In genomic region chr2:231038483-231039293, GRCh38 we compare ENCODE assay signal across 12 cellular contexts. TPM values are rescaled to one million over a fixed set of nuclear protein-coding genes. Genes with fewer than 3 reads are reported as not detected.
DNase-seq lines count a peak whose midpoint lies in the region; ATAC-seq and TF ChIP-seq lines count a peak whose summit lies in the region.
"Had no signal": no experiment of that assay in that cellular context is flagged by ENCODE, and none has a peak within 500 bp of the region (broad histone marks: within the 10 kb centered on the region; RNA-seq: fewer than 3 reads in every experiment).

No MANE protein-coding gene starts in this region.

- H4K8ac ChIP-seq in mesenchymal stem cell (ENCODE audit: low read length) = no peak overlapping the region

- peak overlapping the region; percentile 16 to 47 for H3K4me3 ChIP-seq in ascending aorta
- no peak overlapping the region for H3K4me3 ChIP-seq in mesenchymal stem cell (ENCODE audit: insufficient read depth in 1 of 2, low read depth in 1 of 2, low read length in 2 of 2)

- ATAC-seq in GM21515 (IDR thresholded peaks at IDR 0.05; ENCODE audit: unreplicated experiment) = no peak

- no peak overlapping the region for H2AK5ac ChIP-seq in mesenchymal stem cell (ENCODE audit: low read length, severe bottlenecking)

- H3K14ac ChIP-seq in mesenchymal stem cell (ENCODE audit: low read length in 2 of 2) = no peak overlapping the region

- peak overlapping the region; percentile 5 for H3K4me3 Mint-ChIP-seq in activated T-cell treated with anti-CD3 and anti-CD28 coated beads, Interleukin-2, amount 50 U/mL, for 24 hours

- no peak overlapping the region for H2BK120ac ChIP-seq in mesenchymal stem cell (ENCODE audit: low read depth, low read length)

- H3K36me3 ChIP-seq in ascending aorta (no peaks in the 10 kb centered on the region), mesenchymal stem cell (ENCODE audit: control insufficient read depth in 1 of 2, insufficient read depth in 2 of 2, low read depth in 1 of 2, low read length in 2 of 2) (peaks cover 0 to 2% of the 10 kb centered on the region in 2 experiments)
- H3K36me3 ChIP-seq: right atrium auricular region had no signal

- H3K4me1 ChIP-seq in ascending aorta (peaks cover 0 to 3% of the 10 kb centered on the region in 2 donors), mesenchymal stem cell (ENCODE audit: control insufficient read depth, insufficient read depth, low read depth, low read length) (peaks cover 16% of the 10 kb centered on the region)

- no peaks in the 10 kb centered on the region for H3K36me3 Mint-ChIP-seq in activated T-cell treated with anti-CD3 and anti-CD28 coated beads, Interleukin-2, amount 50 U/mL, for 24 hours (ENCODE audit: low read depth)

- H3K18ac ChIP-seq in mesenchymal stem cell (ENCODE audit: low read depth in 1 of 2, low read length in 2 of 2) = no peak overlapping the region

- peaks cover 65% of the 10 kb centered on the region for H3K27me3 Mint-ChIP-seq in activated T-cell treated with anti-CD3 and anti-CD28 coated beads, Interleukin-2, amount 50 U/mL, for 24 hours

- no peak for DNase-seq in activated T-cell treated with anti-CD3 and anti-CD28 coated beads, Interleukin-2, amount 50 U/mL, for 24 hours
- no peak for DNase-seq in activated T-cell treated with anti-CD3 and anti-CD28 coated beads, Interleukin-2, amount 50 U/mL, for 1 hour
- no peak for DNase-seq in ascending aorta (ENCODE audit: low spot score in 2 of 2)
- DNase-seq in mesenchymal stem cell = no peak
- peak; percentile 42 for DNase-seq in superior temporal gyrus (ENCODE audit: extremely low spot score)
- DNase-seq in HuH-7.5 (ENCODE audit: low spot score) = no peak
- no peak for DNase-seq in GOT3 (lab: John Stamatoyannopoulos, UW)
- DNase-seq: activated CD8-positive, alpha-beta memory T cell treated with anti-CD3 and anti-CD28 coated beads, Interleukin-2, amount 50 U/mL, for 48 hours; NCI-H446 had no signal

- H3K27me3 ChIP-seq in ascending aorta (peaks cover 3% of the 10 kb centered on the region), mesenchymal stem cell (ENCODE audit: control insufficient read depth in 1 of 2, insufficient read depth in 1 of 2, low read length in 2 of 2) (peaks cover 69 to 86% of the 10 kb centered on the region in 2 experiments)

- no peak for TF ChIP-seq CTCF in ascending aorta (IDR thresholded peaks at IDR 0.05)

- H3K4me2 ChIP-seq in mesenchymal stem cell (ENCODE audit: low read length, poor library complexity, severe bottlenecking) = peak overlapping the region; percentile 53

- H2BK5ac ChIP-seq in mesenchymal stem cell (ENCODE audit: low read depth, low read length, poor library complexity, severe bottlenecking) = no peak overlapping the region

- H3K4me1 Mint-ChIP-seq in activated T-cell treated with anti-CD3 and anti-CD28 coated beads, Interleukin-2, amount 50 U/mL, for 24 hours (ENCODE audit: low read depth) = peaks cover 2% of the 10 kb centered on the region

- H3K4ac ChIP-seq in mesenchymal stem cell (ENCODE audit: low read depth in 1 of 2, low read length in 2 of 2) = no peak overlapping the region

- no peak overlapping the region for H3K27ac Mint-ChIP-seq in activated T-cell treated with anti-CD3 and anti-CD28 coated beads, Interleukin-2, amount 50 U/mL, for 24 hours

- H3K79me1 ChIP-seq in mesenchymal stem cell (replicated peaks; ENCODE audit: low read length, poor library complexity, severe bottlenecking) = no peaks in the 10 kb centered on the region

- intact Hi-C loops in ascending aorta (cut with DNase I) = no loop called here

- H3K9me3 ChIP-seq in ascending aorta (no peaks in the 10 kb centered on the region), mesenchymal stem cell (ENCODE audit: control insufficient read depth, low read length) (no peaks in the 10 kb centered on the region)
- H3K9me3 ChIP-seq: right atrium auricular region had no signal

- no peak overlapping the region for H3K27ac ChIP-seq in ascending aorta
- no peak overlapping the region for H3K27ac ChIP-seq in mesenchymal stem cell (ENCODE audit: low read length, poor library complexity, severe bottlenecking)
- H3K27ac ChIP-seq: right atrium auricular region had no signal

- 21% methylated on average over 15 of the region's 21 CpGs for WGBS in mesenchymal stem cell

- H4K91ac ChIP-seq in mesenchymal stem cell (ENCODE audit: low read length) = no peak overlapping the region

- no peak overlapping the region for H2BK12ac ChIP-seq in mesenchymal stem cell (ENCODE audit: low read length in 2 of 2)

- no peaks in the 10 kb centered on the region for H3K9me3 Mint-ChIP-seq in activated T-cell treated with anti-CD3 and anti-CD28 coated beads, Interleukin-2, amount 50 U/mL, for 24 hours

- H3K23ac ChIP-seq in mesenchymal stem cell (ENCODE audit: low read length in 2 of 2) = no peak overlapping the region

- H2AFZ ChIP-seq in mesenchymal stem cell (ENCODE audit: low read depth, low read length) = no peak overlapping the region

- H2BK15ac ChIP-seq in mesenchymal stem cell (ENCODE audit: low read depth, poor library complexity, severe bottlenecking) = no peak overlapping the region

- H3K9ac ChIP-seq in mesenchymal stem cell (ENCODE audit: low read length) = no peak overlapping the region

RNA-seq across cellular contexts. Expression of gene C2orf72, which starts 1.4 kb away (rescaled TPM):
- total RNA-seq in ascending aorta = 20.5 TPM
- polyA plus RNA-seq in mesenchymal stem cell (2013, experiment 1 of 2) = 0.08 TPM
- polyA plus RNA-seq in mesenchymal stem cell (2013, experiment 2 of 2) = 0.18 TPM

RNA-seq across cellular contexts. Expression of gene PSMD1, which starts 18.0 kb away (rescaled TPM):
- total RNA-seq in ascending aorta = 97.4 TPM
- 109 TPM for polyA plus RNA-seq in mesenchymal stem cell (2013, experiment 1 of 2)
- polyA plus RNA-seq in mesenchymal stem cell (2013, experiment 2 of 2) = 108 TPM

RNA-seq across cellular contexts. Expression of gene SPATA3, which starts 42.8 kb away (rescaled TPM):
- total RNA-seq in ascending aorta = not detected
- not detected for polyA plus RNA-seq in mesenchymal stem cell (2013, experiment 1 of 2)
- not detected for polyA plus RNA-seq in mesenchymal stem cell (2013, experiment 2 of 2)
- total RNA-seq: LHCN-M2, right atrium auricular region had no signal

Comparison
In these comparisons a context has a peak if more than half of its experiments do, and no peak if none do; other contexts are left out.
1. H3K4me3 ChIP-seq: peak in ascending aorta (2 of 2); none in mesenchymal stem cell (0 of 2).